9 cellular contexts compared by ENCODE assay signal in genomic region chr19:54069482-54069881, GRCh38. TPM values are rescaled to one million over a fixed set of nuclear protein-coding genes. Genes with fewer than 3 reads are reported as not detected.
"Had no signal": no experiment of that assay in that cellular context is flagged by ENCODE, and none has a peak within 500 bp of the region (broad histone marks: within the 10 kb centered on the region; RNA-seq: fewer than 3 reads in every experiment).

No MANE protein-coding gene starts in this region.

- ATAC-seq: GM23338, HepG2 had no signal

- H3K27ac ChIP-seq: HL-60 had no signal

- H3K4me2 ChIP-seq: GM23338 had no signal

- FAIRE-seq: H1, H54, HepG2 had no signal

- H2AFZ ChIP-seq: GM23338 had no signal

- DNase-seq: H9, HCEC 1CT had no signal

- H3K4me3 ChIP-seq: GM23338 had no signal

RNA-seq across cellular contexts. Expression of gene VSTM1, which starts 5.8 kb away (rescaled TPM):
- total RNA-seq: GM23338, H9, HepG2 had no signal
- polyA plus RNA-seq: GM23338, HepG2, IgD-negative memory B cell had no signal

RNA-seq across cellular contexts. Expression of gene TARM1, which starts 11.7 kb away (rescaled TPM):
- total RNA-seq: GM23338, H1, H9, HepG2, HT1080 had no signal
- polyA plus RNA-seq: GM23338, H1, HepG2, IgD-negative memory B cell had no signal

RNA-seq across cellular contexts. Expression of gene OSCAR, which starts 31.1 kb away (rescaled TPM):
- total RNA-seq: HepG2 had no signal
